In genomic region chr19:3272532-3272931, GRCh38 we compare ENCODE assay signal across 8 cellular contexts. TPM values are rescaled to one million over a fixed set of nuclear protein-coding genes. Genes with fewer than 3 reads are reported as not detected.
"Had no signal": no experiment of that assay in that cellular context is flagged by ENCODE, and none has a peak within 500 bp of the region (broad histone marks: within the 10 kb centered on the region; RNA-seq: fewer than 3 reads in every experiment).

No MANE protein-coding gene starts in this region.

- H3K4me3 Mint-ChIP-seq: GM23338, H9, HFFc6 had no signal

- H3K4me3 ChIP-seq: GM23338 had no signal

- ATAC-seq: GM23338, HepG2 had no signal

- H3K27ac ChIP-seq: HL-60 had no signal

- DNase-seq: H9, HCEC 1CT, HFFc6 had no signal

- H2AFZ ChIP-seq: GM23338 had no signal

- H3K27ac Mint-ChIP-seq: GM23338, H9, HFFc6, IgD-negative memory B cell had no signal

- H3K4me2 ChIP-seq: GM23338 had no signal

- H3K36me3 Mint-ChIP-seq: IgD-negative memory B cell had no signal

RNA-seq across cellular contexts. Expression of gene CELF5, which starts 48.1 kb away (rescaled TPM):
- total RNA-seq: HT1080 had no signal
- polyA plus RNA-seq: IgD-negative memory B cell had no signal
